ENCODE assay signal across 2 cellular contexts in the genomic region with DNA sequence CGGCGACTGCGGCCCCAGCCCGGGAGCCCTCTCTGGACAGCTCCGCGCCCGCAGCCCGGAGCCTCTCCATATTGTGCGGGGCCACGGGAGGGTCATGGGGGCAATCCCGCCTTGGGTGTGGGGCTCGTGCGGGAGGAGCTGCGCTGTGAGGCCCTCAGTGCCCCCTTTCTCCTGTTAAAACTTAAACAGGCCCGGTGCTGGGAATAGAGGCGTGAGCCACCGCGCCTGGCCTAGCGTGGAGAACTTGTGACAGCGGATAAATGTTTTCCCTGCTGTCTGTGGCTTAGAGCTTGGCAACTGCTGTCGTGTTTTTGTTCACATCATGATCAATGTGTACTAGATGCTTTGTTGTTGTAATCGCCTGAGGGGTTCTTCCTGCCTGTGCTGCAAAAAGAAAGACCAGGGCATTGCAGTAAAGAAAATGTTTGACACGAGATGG.
TF ChIP-seq lines count a peak whose summit lies in the region.

No MANE protein-coding gene starts in this region.

TF ChIP-seq in SK-N-SH treated with all-trans-retinoic acid at 6 μM for 48 hours, 23 proteins besides CTCF, POLR2A, EP300 and RAD21 (continued from another document):
- TF ChIP-seq, protein P1, sequence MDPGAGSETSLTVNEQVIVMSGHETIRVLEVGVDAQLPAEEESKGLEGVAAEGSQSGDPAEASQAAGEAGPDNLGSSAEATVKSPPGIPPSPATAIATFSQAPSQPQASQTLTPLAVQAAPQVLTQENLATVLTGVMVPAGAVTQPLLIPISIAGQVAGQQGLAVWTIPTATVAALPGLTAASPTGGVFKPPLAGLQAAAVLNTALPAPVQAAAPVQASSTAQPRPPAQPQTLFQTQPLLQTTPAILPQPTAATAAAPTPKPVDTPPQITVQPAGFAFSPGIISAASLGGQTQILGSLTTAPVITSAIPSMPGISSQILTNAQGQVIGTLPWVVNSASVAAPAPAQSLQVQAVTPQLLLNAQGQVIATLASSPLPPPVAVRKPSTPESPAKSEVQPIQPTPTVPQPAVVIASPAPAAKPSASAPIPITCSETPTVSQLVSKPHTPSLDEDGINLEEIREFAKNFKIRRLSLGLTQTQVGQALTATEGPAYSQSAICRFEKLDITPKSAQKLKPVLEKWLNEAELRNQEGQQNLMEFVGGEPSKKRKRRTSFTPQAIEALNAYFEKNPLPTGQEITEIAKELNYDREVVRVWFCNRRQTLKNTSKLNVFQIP (CRISPR knock-in tag; IDR thresholded peaks at IDR 0.05; ENCODE audit: borderline replicate concordance, low read depth): no peak
- no peak for TF ChIP-seq ISL1 (CRISPR knock-in tag; IDR thresholded peaks at IDR 0.05)
- TF ChIP-seq, protein P2, sequence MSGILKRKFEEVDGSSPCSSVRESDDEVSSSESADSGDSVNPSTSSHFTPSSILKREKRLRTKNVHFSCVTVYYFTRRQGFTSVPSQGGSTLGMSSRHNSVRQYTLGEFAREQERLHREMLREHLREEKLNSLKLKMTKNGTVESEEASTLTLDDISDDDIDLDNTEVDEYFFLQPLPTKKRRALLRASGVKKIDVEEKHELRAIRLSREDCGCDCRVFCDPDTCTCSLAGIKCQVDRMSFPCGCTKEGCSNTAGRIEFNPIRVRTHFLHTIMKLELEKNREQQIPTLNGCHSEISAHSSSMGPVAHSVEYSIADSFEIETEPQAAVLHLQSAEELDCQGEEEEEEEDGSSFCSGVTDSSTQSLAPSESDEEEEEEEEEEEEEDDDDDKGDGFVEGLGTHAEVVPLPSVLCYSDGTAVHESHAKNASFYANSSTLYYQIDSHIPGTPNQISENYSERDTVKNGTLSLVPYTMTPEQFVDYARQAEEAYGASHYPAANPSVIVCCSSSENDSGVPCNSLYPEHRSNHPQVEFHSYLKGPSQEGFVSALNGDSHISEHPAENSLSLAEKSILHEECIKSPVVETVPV (CRISPR knock-in tag; IDR thresholded peaks at IDR 0.05): no peak
- TF ChIP-seq PPARA (CRISPR knock-in tag; IDR thresholded peaks at IDR 0.05; ENCODE audit: borderline replicate concordance): no peak
- no peak for TF ChIP-seq ZFP30 (CRISPR knock-in tag; IDR thresholded peaks at IDR 0.05)
- no peak for TF ChIP-seq RARB (CRISPR knock-in tag; IDR thresholded peaks at IDR 0.05)
- no peak for TF ChIP-seq BACH2 (CRISPR knock-in tag; IDR thresholded peaks at IDR 0.05; ENCODE audit: borderline replicate concordance)
- TF ChIP-seq OSR1 (CRISPR knock-in tag; IDR thresholded peaks at IDR 0.05): no peak
- no peak for TF ChIP-seq ZFP3 (CRISPR knock-in tag; IDR thresholded peaks at IDR 0.05)
- TF ChIP-seq TOX (CRISPR knock-in tag; IDR thresholded peaks at IDR 0.05; ENCODE audit: borderline replicate concordance): no peak
- no peak for TF ChIP-seq ZC3H10 (CRISPR knock-in tag; IDR thresholded peaks at IDR 0.05)
- no peak for TF ChIP-seq ESRRG (CRISPR knock-in tag; IDR thresholded peaks at IDR 0.05)
- TF ChIP-seq, protein P3, sequence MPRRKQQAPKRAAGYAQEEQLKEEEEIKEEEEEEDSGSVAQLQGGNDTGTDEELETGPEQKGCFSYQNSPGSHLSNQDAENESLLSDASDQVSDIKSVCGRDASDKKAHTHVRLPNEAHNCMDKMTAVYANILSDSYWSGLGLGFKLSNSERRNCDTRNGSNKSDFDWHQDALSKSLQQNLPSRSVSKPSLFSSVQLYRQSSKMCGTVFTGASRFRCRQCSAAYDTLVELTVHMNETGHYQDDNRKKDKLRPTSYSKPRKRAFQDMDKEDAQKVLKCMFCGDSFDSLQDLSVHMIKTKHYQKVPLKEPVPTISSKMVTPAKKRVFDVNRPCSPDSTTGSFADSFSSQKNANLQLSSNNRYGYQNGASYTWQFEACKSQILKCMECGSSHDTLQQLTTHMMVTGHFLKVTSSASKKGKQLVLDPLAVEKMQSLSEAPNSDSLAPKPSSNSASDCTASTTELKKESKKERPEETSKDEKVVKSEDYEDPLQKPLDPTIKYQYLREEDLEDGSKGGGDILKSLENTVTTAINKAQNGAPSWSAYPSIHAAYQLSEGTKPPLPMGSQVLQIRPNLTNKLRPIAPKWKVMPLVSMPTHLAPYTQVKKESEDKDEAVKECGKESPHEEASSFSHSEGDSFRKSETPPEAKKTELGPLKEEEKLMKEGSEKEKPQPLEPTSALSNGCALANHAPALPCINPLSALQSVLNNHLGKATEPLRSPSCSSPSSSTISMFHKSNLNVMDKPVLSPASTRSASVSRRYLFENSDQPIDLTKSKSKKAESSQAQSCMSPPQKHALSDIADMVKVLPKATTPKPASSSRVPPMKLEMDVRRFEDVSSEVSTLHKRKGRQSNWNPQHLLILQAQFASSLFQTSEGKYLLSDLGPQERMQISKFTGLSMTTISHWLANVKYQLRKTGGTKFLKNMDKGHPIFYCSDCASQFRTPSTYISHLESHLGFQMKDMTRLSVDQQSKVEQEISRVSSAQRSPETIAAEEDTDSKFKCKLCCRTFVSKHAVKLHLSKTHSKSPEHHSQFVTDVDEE (CRISPR knock-in tag; IDR thresholded peaks at IDR 0.05): no peak
- TF ChIP-seq, protein P4, sequence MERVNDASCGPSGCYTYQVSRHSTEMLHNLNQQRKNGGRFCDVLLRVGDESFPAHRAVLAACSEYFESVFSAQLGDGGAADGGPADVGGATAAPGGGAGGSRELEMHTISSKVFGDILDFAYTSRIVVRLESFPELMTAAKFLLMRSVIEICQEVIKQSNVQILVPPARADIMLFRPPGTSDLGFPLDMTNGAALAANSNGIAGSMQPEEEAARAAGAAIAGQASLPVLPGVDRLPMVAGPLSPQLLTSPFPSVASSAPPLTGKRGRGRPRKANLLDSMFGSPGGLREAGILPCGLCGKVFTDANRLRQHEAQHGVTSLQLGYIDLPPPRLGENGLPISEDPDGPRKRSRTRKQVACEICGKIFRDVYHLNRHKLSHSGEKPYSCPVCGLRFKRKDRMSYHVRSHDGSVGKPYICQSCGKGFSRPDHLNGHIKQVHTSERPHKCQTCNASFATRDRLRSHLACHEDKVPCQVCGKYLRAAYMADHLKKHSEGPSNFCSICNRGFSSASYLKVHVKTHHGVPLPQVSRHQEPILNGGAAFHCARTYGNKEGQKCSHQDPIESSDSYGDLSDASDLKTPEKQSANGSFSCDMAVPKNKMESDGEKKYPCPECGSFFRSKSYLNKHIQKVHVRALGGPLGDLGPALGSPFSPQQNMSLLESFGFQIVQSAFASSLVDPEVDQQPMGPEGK (CRISPR knock-in tag; IDR thresholded peaks at IDR 0.05; ENCODE audit: borderline replicate concordance): no peak

TF ChIP-seq in endothelial cell of umbilical vein, 7 proteins besides CTCF, POLR2A, EP300 and RAD21 (continued from another document):
- TF ChIP-seq EZH2 (IDR thresholded peaks at IDR 0.05; ENCODE audit: borderline replicate concordance, low read depth, low read length, severe bottlenecking) (no peak), MYC (IDR thresholded peaks at IDR 0.05; ENCODE audit: low read depth, low read length) (no peak), GATA2 (IDR thresholded peaks at IDR 0.05; ENCODE audit: insufficient read depth, insufficient read length, low read depth, low read length) (no peak)
- TF ChIP-seq, protein P5, sequence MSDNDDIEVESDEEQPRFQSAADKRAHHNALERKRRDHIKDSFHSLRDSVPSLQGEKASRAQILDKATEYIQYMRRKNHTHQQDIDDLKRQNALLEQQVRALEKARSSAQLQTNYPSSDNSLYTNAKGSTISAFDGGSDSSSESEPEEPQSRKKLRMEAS (IDR thresholded peaks at IDR 0.05; ENCODE audit: insufficient read depth, insufficient read length): no peak
